Comparison of ENCODE assay signal across 11 cellular contexts in the genomic region with DNA sequence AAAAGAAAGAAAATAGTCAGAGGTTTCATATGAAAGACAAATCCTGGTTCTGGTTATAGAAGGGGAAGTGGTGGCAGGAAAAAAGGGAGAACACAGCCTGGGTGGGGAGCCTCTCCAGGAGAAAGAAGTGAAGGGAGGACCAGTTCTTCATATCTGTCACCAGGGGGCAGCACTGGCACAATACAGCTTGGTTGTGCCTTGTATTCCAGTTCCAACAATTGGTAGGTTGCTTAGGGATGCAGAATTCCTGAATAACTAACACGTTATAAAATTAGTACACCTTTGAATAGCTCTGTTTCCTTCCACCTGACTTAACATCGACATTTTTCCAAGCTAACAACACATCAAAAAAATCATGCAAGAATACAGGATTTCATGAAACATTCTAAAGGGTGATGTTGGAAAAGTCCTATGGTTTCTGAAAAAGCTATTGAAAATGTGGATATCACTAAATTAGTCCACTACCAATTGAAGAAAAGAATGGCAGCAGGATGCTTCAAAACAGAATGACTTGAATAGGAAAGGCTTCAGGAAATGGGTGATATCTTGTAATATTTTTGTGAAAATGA. TPM values are rescaled to one million over a fixed set of nuclear protein-coding genes. Genes with fewer than 3 reads are reported as not detected.
DNase-seq lines count a peak whose midpoint lies in the region; ATAC-seq, FAIRE-seq and TF ChIP-seq lines count a peak whose summit lies in the region.
"Had no signal": no experiment of that assay in that cellular context is flagged by ENCODE, and none has a peak within 500 bp of the region (broad histone marks: within the 10 kb centered on the region; RNA-seq: fewer than 3 reads in every experiment).

No MANE protein-coding gene starts in this region.

- H3K27ac ChIP-seq in cardiac muscle cell (no peak overlapping the region), OCI-LY7 (ENCODE audit: low read depth, low read length, poor library complexity, severe bottlenecking) (no peak overlapping the region)

- POLR2A ChIA-PET in OCI-LY7 (lab: Charles Lee), result interaction anchor here (1.0 kb wide), 1 partner anchor 12 kb away, joined by 6 read pairs; no protein-coding TSS in a partner anchor

- no peak overlapping the region for H2AFZ ChIP-seq in OCI-LY7 (ENCODE audit: low read length)

- peaks cover 8 to 20% of the 10 kb centered on the region in 2 donors for H3K9me3 Mint-ChIP-seq in effector memory CD8-positive, alpha-beta T cell

- FAIRE-seq in GM19239 (lab: Jason Lieb, UNC), result no peak

- no peak for ATAC-seq in Right ventricle myocardium superior (ENCODE audit: poor library complexity)
- no peak for ATAC-seq in effector memory CD8-positive, alpha-beta T cell (replicated peaks)

- H3K36me3 Mint-ChIP-seq in effector memory CD8-positive, alpha-beta T cell (ENCODE audit: insufficient read depth), result no peaks in the 10 kb centered on the region

- no peak overlapping the region for H3K4me2 ChIP-seq in OCI-LY7 (ENCODE audit: low read length)

- H3K9me2 ChIP-seq in OCI-LY7 (ENCODE audit: insufficient read depth, low read length), result no peaks in the 10 kb centered on the region

- DNase-seq in cardiac muscle cell (ENCODE audit: low read depth in 1 of 2, low spot score in 1 of 2), result no peak
- DNase-seq in Right ventricle myocardium superior, result no peak
- peak; percentile 13 for DNase-seq in OCI-LY7 (ENCODE audit: low spot score)
- no peak for DNase-seq in fibroblast of the aortic adventitia (ENCODE audit: low read depth)
- no peak for DNase-seq in GM19239 (ENCODE audit: insufficient read length, low spot score)
- no peak for DNase-seq in DMS114 treated with DMSO at 0.1 percent for 48 hours (lab: John Stamatoyannopoulos, UW; ENCODE audit: unreplicated experiment)
- DNase-seq in effector memory CD8-positive, alpha-beta T cell, result no peak
- no peak for DNase-seq in NCI-H524 (lab: John Stamatoyannopoulos, UW)
- DNase-seq: stimulated activated naive CD4-positive, alpha-beta T cell treated with Interleukin-2 at 50 U/mL for 16 hours had no signal

- intact Hi-C loops in Right ventricle myocardium superior (cut with DNase I), result no loop called here
- intact Hi-C loops in OCI-LY7 (cut with micrococcal nuclease; ENCODE audit: unreplicated experiment), result no loop called here

- peak; percentile 29 for TF ChIP-seq CTCF in cardiac muscle cell (IDR thresholded peaks at IDR 0.05; ENCODE audit: low read depth, low read length)
- peak; percentile 82 for TF ChIP-seq CTCF in OCI-LY7 (conservative IDR thresholded peaks at IDR 0.05; ENCODE audit: low read length)
- peak; percentile 35 for TF ChIP-seq CTCF in fibroblast of the aortic adventitia (IDR thresholded peaks at IDR 0.05; ENCODE audit: insufficient read depth, low read length)

- peaks cover 14 to 19% of the 10 kb centered on the region in 2 donors for H3K27me3 Mint-ChIP-seq in effector memory CD8-positive, alpha-beta T cell

- H3K4me1 ChIP-seq in cardiac muscle cell (ENCODE audit: low read depth) (peaks cover 6% of the 10 kb centered on the region), OCI-LY7 (ENCODE audit: insufficient read depth, low read length, poor library complexity, severe bottlenecking) (peaks cover 9% of the 10 kb centered on the region)

- H3K36me3 ChIP-seq in cardiac muscle cell, result no peaks in the 10 kb centered on the region
- H3K36me3 ChIP-seq in OCI-LY7 (ENCODE audit: insufficient read depth, low read length), result no peaks in the 10 kb centered on the region

- H3K9me3 ChIP-seq in cardiac muscle cell (ENCODE audit: low read depth) (no peaks in the 10 kb centered on the region), OCI-LY7 (ENCODE audit: low read length) (peaks cover 13% of the 10 kb centered on the region)

- no peak overlapping the region for H3K4me3 Mint-ChIP-seq in effector memory CD8-positive, alpha-beta T cell
- H3K4me3 Mint-ChIP-seq: activated T-helper 1 cell treated with anti-CD3 and anti-CD28 coated beads, Interleukin-12 subunit alpha, Interleukin-12 subunit beta, Interleukin-2, Interleukin-4 antibody, amounts not matched to agents 30 ng/mL and 10 ng/mL and 1 ng/mL, durations not matched to agents 14 hours and 24 hours and 36 hours; memory B cell had no signal

- peaks cover 0 to 3% of the 10 kb centered on the region in 2 donors for H3K4me1 Mint-ChIP-seq in effector memory CD8-positive, alpha-beta T cell (ENCODE audit: low read depth in 2 of 2)

- H3K79me2 ChIP-seq in OCI-LY7 (ENCODE audit: insufficient read depth, low read depth, low read length), result no peaks in the 10 kb centered on the region

- H4K20me1 ChIP-seq in OCI-LY7 (ENCODE audit: insufficient read depth, low read length), result no peaks in the 10 kb centered on the region

- H3K27ac Mint-ChIP-seq in effector memory CD8-positive, alpha-beta T cell, result no peak overlapping the region
- H3K27ac Mint-ChIP-seq: activated T-helper 1 cell treated with anti-CD3 and anti-CD28 coated beads, Interleukin-12 subunit alpha, Interleukin-12 subunit beta, Interleukin-2, Interleukin-4 antibody, amounts not matched to agents 30 ng/mL and 10 ng/mL and 1 ng/mL, durations not matched to agents 14 hours and 24 hours and 36 hours; memory B cell had no signal

- H3K4me3 ChIP-seq in cardiac muscle cell (no peak overlapping the region), OCI-LY7 (ENCODE audit: low read depth, low read length, poor library complexity, severe bottlenecking) (no peak overlapping the region), fibroblast of the aortic adventitia (ENCODE audit: low read depth, low read length) (no peak overlapping the region)

- no TSS peak for BruUV-seq in OCI-LY7 (replicated peaks; lab: Mats Ljungman, UMichigan)

- no peaks in the 10 kb centered on the region for H3K27me3 ChIP-seq in cardiac muscle cell

- CTCF ChIA-PET in OCI-LY7 (lab: Charles Lee; ENCODE audit: unreplicated experiment), result no interaction called here

RNA-seq across cellular contexts. Expression of a gene that starts 52.9 kb away (rescaled TPM):
- total RNA-seq in cardiac muscle cell (1.2 and 2.1 TPM in 2 replicates), Right ventricle myocardium superior (not detected), OCI-LY7 (2022) (not detected in 2 replicates), fibroblast of the aortic adventitia (ENCODE audit: low replicate concordance) (not detected in 2 replicates)
- polyA plus RNA-seq in cardiac muscle cell, result 1.2 and 3.0 TPM in 2 replicates
- not detected in 2 replicates for total RNA-seq in OCI-LY7 (2014; rRNA removed; shearing (Covaris generic))
- total RNA-seq: activated T-helper 1 cell treated with anti-CD3 and anti-CD28 coated beads, Interleukin-12 subunit alpha, Interleukin-12 subunit beta, Interleukin-2, Interleukin-4 antibody, amounts not matched to agents 30 ng/mL and 10 ng/mL and 1 ng/mL, durations not matched to agents 14 hours and 24 hours and 36 hours had no signal

Comparison
In these comparisons a context has a peak if more than half of its experiments do, and no peak if none do; other contexts are left out.
1. CTCF ChIP-seq: peak in every context shown above with its lines; median percentile 82 in OCI-LY7; 35 in fibroblast of the aortic adventitia; 29 in cardiac muscle cell.